In the genomic region with DNA sequence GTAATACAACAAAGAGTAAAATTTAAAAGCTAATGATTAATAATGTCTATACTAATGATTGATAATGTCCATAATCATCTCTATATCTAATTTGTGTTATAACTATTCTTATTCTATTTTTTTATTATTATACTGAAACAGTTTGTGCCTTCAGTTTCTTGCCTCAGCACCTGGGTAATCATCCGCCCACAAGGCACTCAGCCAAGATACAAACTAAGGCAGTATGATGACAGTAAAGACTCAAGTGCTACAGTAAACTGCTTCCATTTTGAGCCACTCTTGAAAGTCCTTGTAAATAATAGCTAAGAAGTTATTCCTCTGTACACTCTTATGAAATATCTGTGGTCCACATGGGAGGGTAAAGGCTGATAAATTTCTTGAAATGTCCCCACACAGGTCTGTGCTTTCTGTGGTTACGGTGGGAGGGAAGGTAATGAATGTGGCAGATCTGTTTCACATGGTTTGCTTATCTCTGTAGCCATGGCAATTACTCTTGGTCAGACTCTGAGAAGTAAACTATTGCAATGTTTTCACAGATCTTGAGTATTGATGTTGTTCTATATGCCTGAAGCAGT, we compare ENCODE assay signal across 10 cellular contexts.
"Had no signal": no experiment of that assay in that cellular context is flagged by ENCODE, and none has a peak within 500 bp of the region (broad histone marks: within the 10 kb centered on the region; RNA-seq: fewer than 3 reads in every experiment).

No MANE protein-coding gene starts in this region.

- H3K36me3 Mint-ChIP-seq: natural killer cell had no signal

- H3K27me3 Mint-ChIP-seq: activated CD4-positive, alpha-beta memory T cell treated with anti-CD3 and anti-CD28 coated beads, Interleukin-2, amount 10 ng/mL, durations not matched to agents 7 days and 5 days; stimulated activated naive CD8-positive, alpha-beta T cell treated with anti-CD3 and anti-CD28 coated beads, Interleukin-15, Interleukin-2, amounts not matched to agents 100 ng/mL and 50 ng/mL, for 24 hours had no signal

- ATAC-seq: natural killer cell had no signal

- H3K27ac Mint-ChIP-seq: activated CD4-positive, alpha-beta memory T cell treated with anti-CD3 and anti-CD28 coated beads, Interleukin-2, amount 10 ng/mL, durations not matched to agents 7 days and 5 days; natural killer cell; stimulated activated naive CD8-positive, alpha-beta T cell treated with anti-CD3 and anti-CD28 coated beads, Interleukin-15, Interleukin-2, amounts not matched to agents 100 ng/mL and 50 ng/mL, for 24 hours had no signal

- DNase-seq: activated CD4-positive, alpha-beta memory T cell treated with anti-CD3 and anti-CD28 coated beads, Interleukin-2, amount 10 ng/mL, durations not matched to agents 7 days and 5 days; activated CD8-positive, alpha-beta memory T cell treated with anti-CD3 and anti-CD28 coated beads, Interleukin-2, amount 50 U/mL, for 48 hours; aorta; hippocampal formation; natural killer cell; occipital lobe; stimulated activated CD4-positive, alpha-beta T cell treated with anti-CD3 and anti-CD28 coated beads, Interleukin-15, amount 100 ng/mL, for 24 hours; stimulated activated CD4-positive, alpha-beta T cell treated with anti-CD3 and anti-CD28 coated beads, Interleukin-4, amount 100 ng/mL, for 24 hours; T1000 had no signal

- H3K4me3 Mint-ChIP-seq: activated CD4-positive, alpha-beta memory T cell treated with anti-CD3 and anti-CD28 coated beads, Interleukin-2, amount 10 ng/mL, durations not matched to agents 7 days and 5 days; natural killer cell; stimulated activated naive CD8-positive, alpha-beta T cell treated with anti-CD3 and anti-CD28 coated beads, Interleukin-15, Interleukin-2, amounts not matched to agents 100 ng/mL and 50 ng/mL, for 24 hours had no signal

- H3K4me1 Mint-ChIP-seq: activated CD4-positive, alpha-beta memory T cell treated with anti-CD3 and anti-CD28 coated beads, Interleukin-2, amount 10 ng/mL, durations not matched to agents 7 days and 5 days; natural killer cell had no signal
